In genomic region chr1:40302475-40302874, GRCh38 we compare ENCODE assay signal across 17 cellular contexts. TPM values are rescaled to one million over a fixed set of nuclear protein-coding genes. Genes with fewer than 3 reads are reported as not detected.
A peak's percentile ranks its signal among the peaks of the same experiment; 100 is the strongest.
DNase-seq lines count a peak whose midpoint lies in the region; TF ChIP-seq lines count a peak whose summit lies in the region.
"Had no signal": no experiment of that assay in that cellular context is flagged by ENCODE, and none has a peak within 500 bp of the region (broad histone marks: within the 10 kb centered on the region; RNA-seq: fewer than 3 reads in every experiment).

No MANE protein-coding gene starts in this region.

- no peak for TF ChIP-seq POLR2A in prostate gland (IDR thresholded peaks at IDR 0.05)

- DNase-seq in H7 (peak; percentile 41), islet precursor cell (peak; percentile 29), osteocyte (ENCODE audit: extremely low spot score, unreplicated experiment) (peak; percentile 83), prostate gland (ENCODE audit: low spot score) (no peak), dorsolateral prefrontal cortex (no peak)
- DNase-seq in activated T-cell treated with anti-CD3 and anti-CD28 coated beads, Interleukin-2, amount 50 U/mL, for 24 hours = no peak
- DNase-seq: Caco-2; CD4-positive, CD25-positive, alpha-beta regulatory T cell; CD8-positive, alpha-beta T cell; DMS153; DND-41; GOT3; HCEC 1CT had no signal

- TF ChIP-seq CTCF in osteocyte (IDR thresholded peaks at IDR 0.05) (no peak), prostate gland (IDR thresholded peaks at IDR 0.05) (no peak), dorsolateral prefrontal cortex (IDR thresholded peaks at IDR 0.05 in 54 of 56, conservative IDR thresholded peaks at IDR 0.05 in 2 of 56; ENCODE audit: low read depth in 1 of 56, partially characterized antibody in 56 of 56) (no peak)

- H3K36me3 Mint-ChIP-seq in osteocyte (ENCODE audit: unreplicated experiment) = no peaks in the 10 kb centered on the region
- no peaks in the 10 kb centered on the region for H3K36me3 Mint-ChIP-seq in activated T-cell treated with anti-CD3 and anti-CD28 coated beads, Interleukin-2, amount 50 U/mL, for 24 hours (ENCODE audit: low read depth)
- H3K36me3 Mint-ChIP-seq: CD4-positive, CD25-positive, alpha-beta regulatory T cell; CD8-positive, alpha-beta T cell had no signal

- no peak overlapping the region for H3K27ac Mint-ChIP-seq in osteocyte (ENCODE audit: unreplicated experiment)
- H3K27ac Mint-ChIP-seq in activated T-cell treated with anti-CD3 and anti-CD28 coated beads, Interleukin-2, amount 50 U/mL, for 24 hours = no peak overlapping the region
- H3K27ac Mint-ChIP-seq: B cell; CD4-positive, CD25-positive, alpha-beta regulatory T cell; CD8-positive, alpha-beta T cell had no signal

- H3K27me3 ChIP-seq in H7 (ENCODE audit: control insufficient read depth, insufficient read depth, low read length) (no peaks in the 10 kb centered on the region), prostate gland (replicated peaks; ENCODE audit: insufficient read depth) (no peaks in the 10 kb centered on the region), dorsolateral prefrontal cortex (peaks cover 0 to 9% (median 0%) of the 10 kb centered on the region in 45 donors)
- H3K27me3 ChIP-seq: BLaER1 had no signal

- H3K27ac ChIP-seq in prostate gland = no peak overlapping the region
- no peak overlapping the region for H3K27ac ChIP-seq in dorsolateral prefrontal cortex
- H3K27ac ChIP-seq: 22Rv1, BLaER1, C4-2B had no signal

- peaks cover 8% of the 10 kb centered on the region for H3K4me1 ChIP-seq in prostate gland (replicated peaks)
- H3K4me1 ChIP-seq: Caco-2 had no signal

- no peaks in the 10 kb centered on the region for H3K9me3 ChIP-seq in prostate gland
- H3K9me3 ChIP-seq: BLaER1, Caco-2 had no signal

- no peak overlapping the region for H3K4me3 ChIP-seq in H7 (ENCODE audit: insufficient read depth, low read depth, low read length)
- H3K4me3 ChIP-seq in prostate gland = no peak overlapping the region
- no peak overlapping the region for H3K4me3 ChIP-seq in dorsolateral prefrontal cortex
- H3K4me3 ChIP-seq: BLaER1 had no signal

- no peak overlapping the region for H3K4me3 Mint-ChIP-seq in osteocyte (ENCODE audit: unreplicated experiment)
- H3K4me3 Mint-ChIP-seq in activated T-cell treated with anti-CD3 and anti-CD28 coated beads, Interleukin-2, amount 50 U/mL, for 24 hours = no peak overlapping the region
- H3K4me3 Mint-ChIP-seq: B cell; CD4-positive, CD25-positive, alpha-beta regulatory T cell; CD8-positive, alpha-beta T cell had no signal

- intact Hi-C loops in prostate gland (cut with DNase I) (no loop called here), dorsolateral prefrontal cortex (cut with DNase I) (no loop called here)

- H3K4me1 Mint-ChIP-seq in osteocyte (ENCODE audit: unreplicated experiment) = no peaks in the 10 kb centered on the region
- no peaks in the 10 kb centered on the region for H3K4me1 Mint-ChIP-seq in activated T-cell treated with anti-CD3 and anti-CD28 coated beads, Interleukin-2, amount 50 U/mL, for 24 hours (ENCODE audit: low read depth)
- H3K4me1 Mint-ChIP-seq: B cell; CD4-positive, CD25-positive, alpha-beta regulatory T cell had no signal

- H3K27me3 Mint-ChIP-seq in osteocyte (ENCODE audit: unreplicated experiment) = no peaks in the 10 kb centered on the region
- no peaks in the 10 kb centered on the region for H3K27me3 Mint-ChIP-seq in activated T-cell treated with anti-CD3 and anti-CD28 coated beads, Interleukin-2, amount 50 U/mL, for 24 hours
- H3K27me3 Mint-ChIP-seq: B cell; CD4-positive, CD25-positive, alpha-beta regulatory T cell had no signal

- 91% methylated on average over 13 of the region's 13 CpGs for WGBS in prostate gland

- no peaks in the 10 kb centered on the region for H3K36me3 ChIP-seq in H7 (replicated peaks; ENCODE audit: control insufficient read depth, insufficient read depth, low read length)
- H3K36me3 ChIP-seq in prostate gland = no peaks in the 10 kb centered on the region

- H3K9me3 Mint-ChIP-seq in osteocyte (ENCODE audit: unreplicated experiment) = no peaks in the 10 kb centered on the region
- no peaks in the 10 kb centered on the region for H3K9me3 Mint-ChIP-seq in activated T-cell treated with anti-CD3 and anti-CD28 coated beads, Interleukin-2, amount 50 U/mL, for 24 hours
- H3K9me3 Mint-ChIP-seq: CD4-positive, CD25-positive, alpha-beta regulatory T cell; CD8-positive, alpha-beta T cell had no signal

RNA-seq across cellular contexts. Expression of gene COL9A2, which starts 14.6 kb away (rescaled TPM):
- 17.6 and 23.8 TPM in 2 replicates for total RNA-seq in H7 (2014; rRNA removed; shearing (Covaris generic))
- total RNA-seq in osteocyte (2.1 and 2.7 TPM in 2 replicates), prostate gland (10 to 100 TPM; 16.1 to 27.6 TPM), dorsolateral prefrontal cortex (100 to 1,000 TPM in 2 of 120 experiments, 10 to 100 TPM in 118; 11.0 to 162 (median 38.4) TPM)

RNA-seq across cellular contexts. Expression of gene ZMPSTE24, which starts 44.4 kb away (rescaled TPM):
- 31.3 and 37.9 TPM in 2 replicates for total RNA-seq in H7 (2014; rRNA removed; shearing (Covaris generic))
- total RNA-seq in osteocyte (41.2 and 43.4 TPM in 2 replicates), prostate gland (10 to 100 TPM; 32.8 to 57.7 TPM), dorsolateral prefrontal cortex (10 to 100 TPM; 20.8 to 36.8 (median 28.6) TPM)

RNA-seq across cellular contexts. Expression of gene TMCO2, which starts 54.7 kb away (rescaled TPM):
- 0.28 TPM in 1 of 2 replicates, not detected in the other for total RNA-seq in H7 (2014; rRNA removed; shearing (Covaris generic))
- total RNA-seq in osteocyte = not detected in 2 replicates
- 1 to 10 TPM in 1 of 2 donors, not detected in 1; 5.5 TPM for total RNA-seq in prostate gland
- 1 to 10 TPM in 1 of 120 experiments, not detected in 119; 1.4 TPM for total RNA-seq in dorsolateral prefrontal cortex
- total RNA-seq: B cell; Caco-2; CD4-positive, CD25-positive, alpha-beta regulatory T cell; CD8-positive, alpha-beta T cell had no signal

Comparison
In these comparisons a context has a peak if more than half of its experiments do, and no peak if none do; other contexts are left out.
1. DNase-seq: peak in H7 (single experiment), islet precursor cell (single experiment) and osteocyte (single experiment); none in prostate gland (single experiment), dorsolateral prefrontal cortex (0 of 10) and activated T-cell treated with anti-CD3 and anti-CD28 coated beads, Interleukin-2, amount 50 U/mL, for 24 hours (single experiment).